7 cellular contexts compared by ENCODE assay signal in the genomic region with DNA sequence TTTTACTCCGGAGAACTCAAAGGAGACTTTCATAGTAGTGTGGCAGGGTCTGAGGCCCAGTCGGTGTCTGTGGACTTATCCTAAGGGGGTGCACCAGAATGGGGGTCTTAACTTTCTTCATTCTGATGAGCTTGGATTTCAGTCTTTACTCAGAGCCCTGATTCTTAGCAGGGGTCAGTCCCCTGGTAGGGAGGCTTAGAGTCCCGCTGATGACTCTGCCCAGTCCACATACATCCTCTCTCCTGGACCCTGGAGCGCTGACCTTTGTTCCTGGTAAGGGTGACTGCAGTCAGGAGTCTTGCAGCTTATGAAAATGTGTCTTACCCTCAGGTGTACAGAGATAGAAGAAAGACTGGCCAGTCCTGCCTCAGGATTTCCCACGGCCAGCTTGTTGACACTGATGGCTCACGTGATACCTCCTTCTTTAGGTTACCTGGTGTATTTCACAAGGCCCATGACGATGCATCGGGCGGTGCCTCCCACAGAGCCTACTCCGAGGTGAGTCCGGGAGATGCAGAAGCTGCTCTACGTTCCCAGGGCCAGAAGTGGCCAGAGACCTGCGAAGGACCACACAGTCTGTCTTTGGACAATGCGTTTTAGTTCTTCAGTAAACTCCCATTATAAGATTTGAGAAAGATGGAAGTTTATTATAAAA.
DNase-seq lines count a peak whose midpoint lies in the region; ATAC-seq and TF ChIP-seq lines count a peak whose summit lies in the region.
"Not testable (repeated sequence)": the region's sequence is repeated elsewhere in the genome, so short reads cannot be mapped to it uniquely, and the experiment has no call there.

No MANE protein-coding gene starts in this region.

- H3K36me3 Mint-ChIP-seq in WTC11, result not testable (repeated sequence)

- TF ChIP-seq CTCF in LNCaP clone FGC (IDR thresholded peaks at IDR 0.05; ENCODE audit: control insufficient read depth, extremely low read depth, insufficient read depth); WTC11 (IDR thresholded peaks at IDR 0.05); epithelial cell of esophagus (IDR thresholded peaks at IDR 0.05; ENCODE audit: insufficient read depth, low read depth, low read length, missing control alignments); hepatocyte (IDR thresholded peaks at IDR 0.05; ENCODE audit: poor library complexity); thyroid gland (IDR thresholded peaks at IDR 0.05): not testable (repeated sequence)

- CTCF ChIA-PET in WTC11 (lab: Charles Lee), result not testable (repeated sequence)

- not testable (repeated sequence) for H3K4ac ChIP-seq in trophoblast cell (ENCODE audit: low read depth, low read length)

- not testable (repeated sequence) for H3K9ac ChIP-seq in trophoblast cell (ENCODE audit: low read length)

- H3K4me1 ChIP-seq in hepatocyte (ENCODE audit: insufficient read depth); trophoblast cell (ENCODE audit: control insufficient read depth in 1 of 2, insufficient read depth in 2 of 2, low read length in 2 of 2): not testable (repeated sequence)
- peaks cover 11 to 14% of the 10 kb centered on the region in 2 donors for H3K4me1 ChIP-seq in thyroid gland

- H3K18ac ChIP-seq in trophoblast cell (ENCODE audit: low read length), result not testable (repeated sequence)

- ATAC-seq in WTC11, result not testable (repeated sequence)

- WGBS in hepatocyte (ENCODE audit: low lambda C conversion rate, missing lambda C conversion rate), result 68% methylated on average over 14 of the region's 14 CpGs
- no CpG with 5 or more reads among the region's 14 CpGs for WGBS in trophoblast cell (ENCODE audit: extremely low coverage, insufficient coverage, insufficient read length)
- WGBS in thyroid gland, 2 donors, result 70 to 76% methylated on average over 10 to 13 of the region's 14 CpGs

- peak overlapping the region; percentile 54 for H3K27ac ChIP-seq in hepatocyte
- H3K27ac ChIP-seq in trophoblast cell (ENCODE audit: low read depth, low read length), result peak overlapping the region; percentile 20
- H3K27ac ChIP-seq in thyroid gland, result peak overlapping the region; percentile 64 to 88 (median 79)

- H2BK5ac ChIP-seq in trophoblast cell (ENCODE audit: low read depth, low read length, poor library complexity), result not testable (repeated sequence)

- H3K14ac ChIP-seq in trophoblast cell (ENCODE audit: low read length), result not testable (repeated sequence)

- H3K4me3 ChIP-seq in LNCaP clone FGC (ENCODE audit: low read depth, low read length); epithelial cell of esophagus (ENCODE audit: low read length); hepatocyte; trophoblast cell (ENCODE audit: low read depth, low read length); thyroid gland (replicated peaks in 1 of 3): not testable (repeated sequence)

- not testable (repeated sequence) for H3K9me2 ChIP-seq in hepatocyte (replicated peaks; ENCODE audit: insufficient read depth)

- DNase-seq in DMS53 treated with DMSO at 0.1 percent for 48 hours (lab: John Stamatoyannopoulos, UW; ENCODE audit: unreplicated experiment), result peak; percentile 22
- DNase-seq in LNCaP clone FGC (ENCODE audit: low read depth), result peak; percentile 61
- DNase-seq in WTC11 (ENCODE audit: low spot score), result not testable (repeated sequence)
- peak; percentile 86 for DNase-seq in epithelial cell of esophagus (ENCODE audit: low read depth)
- peak; percentile 64 for DNase-seq in hepatocyte (ENCODE audit: low spot score)
- DNase-seq in trophoblast cell, result peak; percentile 84 to 95
- DNase-seq in thyroid gland, result peak; percentile 19 to 43

- not testable (repeated sequence) for H2BK12ac ChIP-seq in trophoblast cell (ENCODE audit: low read length)

- not testable (repeated sequence) for H3K4me1 Mint-ChIP-seq in WTC11

- H3K36me3 ChIP-seq in hepatocyte (replicated peaks; ENCODE audit: insufficient read depth, low read depth); trophoblast cell (ENCODE audit: control insufficient read depth in 1 of 2, insufficient read depth in 2 of 2, low read length in 2 of 2); thyroid gland: not testable (repeated sequence)

- H3K9me3 ChIP-seq in hepatocyte (ENCODE audit: low read depth); trophoblast cell (ENCODE audit: insufficient read depth, low read depth, low read length); thyroid gland: not testable (repeated sequence)

- H4K91ac ChIP-seq in trophoblast cell (ENCODE audit: low read depth, low read length), result not testable (repeated sequence)

- H3K23ac ChIP-seq in trophoblast cell (ENCODE audit: low read length), result not testable (repeated sequence)

- H3K4me3 Mint-ChIP-seq in WTC11, result not testable (repeated sequence)

- H2BK120ac ChIP-seq in trophoblast cell (ENCODE audit: insufficient read depth, low read length, poor library complexity), result not testable (repeated sequence)

- not testable (repeated sequence) for H3K79me1 ChIP-seq in trophoblast cell (ENCODE audit: low read length)

- TF ChIP-seq POLR2A in thyroid gland (IDR thresholded peaks at IDR 0.05), result not testable (repeated sequence)

- intact Hi-C loops in thyroid gland (cut with DNase I), result not testable (repeated sequence)

- not testable (repeated sequence) for H4K12ac ChIP-seq in trophoblast cell (ENCODE audit: low read depth, low read length)

- H3K27me3 ChIP-seq in hepatocyte; trophoblast cell (ENCODE audit: insufficient read depth, low read length); thyroid gland: not testable (repeated sequence)

- not testable (repeated sequence) for H2AK5ac ChIP-seq in trophoblast cell (ENCODE audit: low read length)

- not testable (repeated sequence) for H4K8ac ChIP-seq in trophoblast cell (ENCODE audit: low read depth, low read length)

- H3K4me2 ChIP-seq in hepatocyte; trophoblast cell (ENCODE audit: low read length): not testable (repeated sequence)

- not testable (repeated sequence) for H3K9me3 Mint-ChIP-seq in WTC11

- H4K20me1 ChIP-seq in hepatocyte (ENCODE audit: insufficient read depth, poor library complexity, severe bottlenecking), result not testable (repeated sequence)

- H2AFZ ChIP-seq in hepatocyte; trophoblast cell (ENCODE audit: insufficient read depth, low read length, poor library complexity): not testable (repeated sequence)

- POLR2A ChIA-PET in WTC11 (lab: Charles Lee), result not testable (repeated sequence)

- H3K27ac Mint-ChIP-seq in WTC11, result peak overlapping the region; percentile 86

- not testable (repeated sequence) for H3K27me3 Mint-ChIP-seq in WTC11 (ENCODE audit: low read depth)

- not testable (repeated sequence) for H3K79me2 ChIP-seq in hepatocyte; trophoblast cell (ENCODE audit: control insufficient read depth, insufficient read depth, low read length, poor library complexity)

Comparison
In these comparisons a context has a peak if more than half of its experiments do, and no peak if none do; other contexts are left out.
1. H3K27ac ChIP-seq: peak in every context shown above with its lines; median percentile 79 in thyroid gland; 54 in hepatocyte; 20 in trophoblast cell.